Comparison of ENCODE assay signal across 22 cellular contexts in the genomic region with DNA sequence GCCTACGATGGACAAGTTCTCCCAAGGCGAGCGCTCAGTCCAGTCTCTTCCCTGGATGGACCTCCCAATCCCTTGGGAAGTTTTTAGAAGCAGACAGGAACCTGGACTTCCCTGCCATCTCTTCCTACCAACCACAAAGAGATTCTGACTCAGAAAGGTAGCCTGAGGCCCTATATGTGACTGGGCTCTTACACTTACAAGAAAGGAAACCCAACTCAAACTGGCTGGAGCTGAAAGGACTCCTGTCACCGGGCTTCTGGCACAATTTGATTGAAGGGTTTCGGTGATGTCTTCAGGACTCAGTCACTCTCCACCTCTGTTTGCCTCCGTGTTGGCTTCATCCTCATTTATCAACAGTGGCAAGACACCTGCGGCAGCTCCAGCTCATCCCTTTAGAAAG. TPM values are rescaled to one million over a fixed set of nuclear protein-coding genes. Genes with fewer than 3 reads are reported as not detected.
"Had no signal": no experiment of that assay in that cellular context is flagged by ENCODE, and none has a peak within 500 bp of the region (broad histone marks: within the 10 kb centered on the region; RNA-seq: fewer than 3 reads in every experiment).

No MANE protein-coding gene starts in this region.

- H2AFZ ChIP-seq: parathyroid adenoma had no signal

- H3K4me3 ChIP-seq: body of pancreas, right lobe of liver, suprapubic skin, tibial nerve had no signal

- H3K79me2 ChIP-seq: parathyroid adenoma had no signal

- H3K9ac ChIP-seq: parathyroid adenoma had no signal

- FAIRE-seq: small intestine had no signal

- H3K27ac ChIP-seq: body of pancreas, parathyroid adenoma, right lobe of liver, suprapubic skin, tibial nerve had no signal

- H3K36me3 ChIP-seq: right lobe of liver, suprapubic skin, tibial nerve had no signal

- DNase-seq: activated CD4-positive, alpha-beta T cell treated with anti-CD3 and anti-CD28 coated beads for 1 hour; activated CD4-positive, alpha-beta T cell treated with anti-CD3 and anti-CD28 coated beads, Interleukin-2, amount 50 U/mL, for 1 hour; activated CD8-positive, alpha-beta T cell treated with anti-CD3 and anti-CD28 coated beads, Interleukin-2, amount 10 ng/mL, durations not matched to agents 7 days and 5 days; activated gamma-delta T cell treated with Interleukin-2 at 50 U/mL for 16 hours; anterior cingulate cortex; body of pancreas; caudate nucleus; dermis blood vessel endothelial cell; effector CD8-positive, alpha-beta T cell; foreskin melanocyte; immature natural killer cell; left ventricle myocardium superior; right lobe of liver; stimulated activated CD4-positive, alpha-beta T cell treated with anti-CD3 and anti-CD28 coated beads, Interleukin-2, amount 100 ng/mL, for 24 hours; stimulated activated naive CD8-positive, alpha-beta T cell treated with anti-CD3 and anti-CD28 coated beads, Interleukin-15, amount 100 ng/mL, for 72 hours; T-helper 9 cell had no signal

- H3K4me1 ChIP-seq: parathyroid adenoma had no signal

- H3K9me3 ChIP-seq: right lobe of liver, suprapubic skin had no signal

RNA-seq across cellular contexts. Expression of a gene that starts 3.7 kb away (rescaled TPM):
- total RNA-seq: activated CD8-positive, alpha-beta T cell treated with anti-CD3 and anti-CD28 coated beads, Interleukin-2, amount 10 ng/mL, durations not matched to agents 7 days and 5 days; activated T-helper 1 cell treated with anti-CD3 and anti-CD28 coated beads, Interleukin-12 subunit alpha, Interleukin-12 subunit beta, Interleukin-2, Interleukin-4 antibody, amounts not matched to agents 30 ng/mL and 10 ng/mL and 1 ng/mL, durations not matched to agents 14 hours and 24 hours and 36 hours; natural killer cell treated with Interleukin-12 subunit alpha and Interleukin-12 subunit beta and Interleukin-15 and Interleukin-18, amount 100 ng/mL, for 72 hours had no signal
